1 cellular context compared by ENCODE assay signal in genomic region chr16:83843657-83844056, GRCh38.
A peak's percentile ranks its signal among the peaks of the same experiment; 100 is the strongest.
TF ChIP-seq lines count a peak whose summit lies in the region.

No MANE protein-coding gene starts in this region.

TF ChIP-seq in H1, 55 proteins besides CTCF, POLR2A, EP300 and RAD21 (continued from another document):
- no peak for TF ChIP-seq SIX5 (IDR thresholded peaks at IDR 0.05; ENCODE audit: low read depth, low read length)
- no peak for TF ChIP-seq RFX5 (IDR thresholded peaks at IDR 0.05; ENCODE audit: borderline replicate concordance, low read depth, low read length)
- peak; percentile 61; the same call in 1 of the 2 replicates for TF ChIP-seq TEAD4 (IDR thresholded peaks at IDR 0.05; ENCODE audit: low read depth, low read length)
- no peak for TF ChIP-seq BACH1 (IDR thresholded peaks at IDR 0.05; ENCODE audit: low read length)
- no peak for TF ChIP-seq RNF2 (IDR thresholded peaks at IDR 0.05; ENCODE audit: borderline replicate concordance, low read depth, low read length, missing control alignments, poor library complexity, severe bottlenecking)
- no peak for TF ChIP-seq YY1 (IDR thresholded peaks at IDR 0.05; ENCODE audit: low read depth, low read length)
- no peak for TF ChIP-seq RXRA (IDR thresholded peaks at IDR 0.05; ENCODE audit: insufficient read depth, low read depth, low read length)
- TF ChIP-seq E2F6 (IDR thresholded peaks at IDR 0.05), result peak; percentile 47
- no peak for TF ChIP-seq CBX8 (IDR thresholded peaks at IDR 0.05; ENCODE audit: borderline replicate concordance, low read depth, low read length)
- TF ChIP-seq CEBPB (IDR thresholded peaks at IDR 0.05; ENCODE audit: low read depth, low read length), result 0 out of 2 replicates have a peak, but pooled peaks have one; percentile 33
- TF ChIP-seq GTF2F1 (IDR thresholded peaks at IDR 0.05; ENCODE audit: borderline replicate concordance, low read depth, low read length), result no peak
- TF ChIP-seq SIN3A (conservative IDR thresholded peaks at IDR 0.05 in 1 of 2, IDR thresholded peaks at IDR 0.05 in 1 of 2; ENCODE audit: low read depth in 1 of 2, low read length in 2 of 2), result no peak
- TF ChIP-seq, protein P1, sequence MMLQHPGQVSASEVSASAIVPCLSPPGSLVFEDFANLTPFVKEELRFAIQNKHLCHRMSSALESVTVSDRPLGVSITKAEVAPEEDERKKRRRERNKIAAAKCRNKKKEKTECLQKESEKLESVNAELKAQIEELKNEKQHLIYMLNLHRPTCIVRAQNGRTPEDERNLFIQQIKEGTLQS (IDR thresholded peaks at IDR 0.05; ENCODE audit: insufficient read depth, low read depth, low read length), result no peak
- no peak for TF ChIP-seq BCL11A (IDR thresholded peaks at IDR 0.05; ENCODE audit: low read depth in 2 of 2, low read length in 2 of 2)
- TF ChIP-seq ZNF274 (IDR thresholded peaks at IDR 0.05; ENCODE audit: borderline replicate concordance, extremely low read depth, low read length), result no peak
- no peak for TF ChIP-seq CHD7 (IDR thresholded peaks at IDR 0.05; ENCODE audit: insufficient replicate concordance, low read length)
- no peak for TF ChIP-seq USF2 (IDR thresholded peaks at IDR 0.05; ENCODE audit: low read length)
